In genomic region chr9:83239787-83240186, GRCh38 we compare ENCODE assay signal across 16 cellular contexts.
A peak's percentile ranks its signal among the peaks of the same experiment; 100 is the strongest.
DNase-seq lines count a peak whose midpoint lies in the region; ATAC-seq and TF ChIP-seq lines count a peak whose summit lies in the region.
"Had no signal": no experiment of that assay in that cellular context is flagged by ENCODE, and none has a peak within 500 bp of the region (broad histone marks: within the 10 kb centered on the region; RNA-seq: fewer than 3 reads in every experiment).

No MANE protein-coding gene starts in this region.

- H3K36me3 Mint-ChIP-seq in CD14-positive monocyte (peaks cover 7 to 18% of the 10 kb centered on the region in 2 donors), glutamatergic neuron (ENCODE audit: unreplicated experiment) (peaks cover 4% of the 10 kb centered on the region)

- peaks cover 0 to 6% (median 0%) of the 10 kb centered on the region in 7 donors for H3K9me3 Mint-ChIP-seq in CD14-positive monocyte
- H3K9me3 Mint-ChIP-seq in glutamatergic neuron (ENCODE audit: unreplicated experiment), result peaks cover 6% of the 10 kb centered on the region

- no peaks in the 10 kb centered on the region for H3K36me3 ChIP-seq in ACC112 (ENCODE audit: insufficient read depth, low read length)
- peaks cover 0 to 19% (median 2%) of the 10 kb centered on the region in 4 donors for H3K36me3 ChIP-seq in esophagus muscularis mucosa

- in situ Hi-C loops in astrocyte of the cerebellum (cut with HindIII; ENCODE audit: low sequenced_read_pairs), result no loop called here

- H3K4me3 Mint-ChIP-seq in CD14-positive monocyte (peak overlapping the region in 1 of 2 donors; percentile 67), glutamatergic neuron (ENCODE audit: unreplicated experiment) (peak overlapping the region; percentile 28)
- H3K4me3 Mint-ChIP-seq: B cell had no signal

- no peak for TF ChIP-seq EP300 in esophagus muscularis mucosa (IDR thresholded peaks at IDR 0.05)

- H3K27ac ChIP-seq in ACC112 (ENCODE audit: low read depth, low read length) (peak overlapping the region; percentile 15; the same call in 1 of the 2 replicates), esophagus muscularis mucosa (replicated peaks in 1 of 4) (no peak overlapping the region)

- H3K9me3 ChIP-seq in esophagus muscularis mucosa, result no peaks in the 10 kb centered on the region
- H3K9me3 ChIP-seq: SK-N-SH had no signal

- H3K4me1 Mint-ChIP-seq in CD14-positive monocyte (peaks cover 31% of the 10 kb centered on the region), glutamatergic neuron (ENCODE audit: low read depth, unreplicated experiment) (peaks cover 36% of the 10 kb centered on the region)
- H3K4me1 Mint-ChIP-seq: B cell had no signal

- no peak overlapping the region for H2AFZ ChIP-seq in ACC112 (ENCODE audit: low read length, unreplicated experiment)

- ATAC-seq in HG02885 (IDR thresholded peaks at IDR 0.05; ENCODE audit: poor library complexity, unreplicated experiment), result no peak

- H3K4me1 ChIP-seq in ACC112 (ENCODE audit: control insufficient read depth, insufficient read depth, low read length, unreplicated experiment) (peaks cover 12% of the 10 kb centered on the region), esophagus muscularis mucosa (peaks cover 0 to 13% (median 4%) of the 10 kb centered on the region in 4 donors)

- H3K4me3 ChIP-seq in ACC112 (ENCODE audit: low read depth, low read length), result no peak overlapping the region
- no peak overlapping the region for H3K4me3 ChIP-seq in astrocyte of the cerebellum (ENCODE audit: low read depth, low read length)
- no peak overlapping the region for H3K4me3 ChIP-seq in esophagus muscularis mucosa

- no peaks in the 10 kb centered on the region for H3K27me3 ChIP-seq in ACC112 (ENCODE audit: insufficient read depth, low read length)
- no peaks in the 10 kb centered on the region for H3K27me3 ChIP-seq in esophagus muscularis mucosa

- peak overlapping the region; percentile 73 to 92 (median 83) for H3K27ac Mint-ChIP-seq in CD14-positive monocyte
- H3K27ac Mint-ChIP-seq in glutamatergic neuron (ENCODE audit: unreplicated experiment), result peak overlapping the region; percentile 89
- H3K27ac Mint-ChIP-seq: B cell had no signal

- TF ChIP-seq POLR2A in esophagus muscularis mucosa (IDR thresholded peaks at IDR 0.05; ENCODE audit: low read depth), result no peak

- intact Hi-C loops in CD14-positive monocyte (cut with micrococcal nuclease) (no loop called here), esophagus muscularis mucosa (cut with DNase I) (loop anchor here (10.0 kb wide), 1 partner anchor 305 kb away; no protein-coding TSS in a partner anchor)

- peaks cover 0 to 3% (median 1%) of the 10 kb centered on the region in 3 donors for H3K27me3 Mint-ChIP-seq in CD14-positive monocyte (ENCODE audit: low read depth in 3 of 3)
- peaks cover 6% of the 10 kb centered on the region for H3K27me3 Mint-ChIP-seq in glutamatergic neuron (ENCODE audit: unreplicated experiment)
- H3K27me3 Mint-ChIP-seq: B cell had no signal

- no peaks in the 10 kb centered on the region for H3K79me2 ChIP-seq in ACC112 (ENCODE audit: control insufficient read depth, insufficient read depth, low read length, unreplicated experiment)

- no peak for TF ChIP-seq CTCF in CD14-positive monocyte (IDR thresholded peaks at IDR 0.05)
- TF ChIP-seq CTCF in astrocyte of the cerebellum (IDR thresholded peaks at IDR 0.05; ENCODE audit: low read depth, low read length, missing control alignments), result no peak
- no peak for TF ChIP-seq CTCF in glutamatergic neuron (IDR thresholded peaks at IDR 0.05; ENCODE audit: partially characterized antibody, unreplicated experiment)
- TF ChIP-seq CTCF in esophagus muscularis mucosa (IDR thresholded peaks at IDR 0.05), result no peak

- DNase-seq in CD14-positive monocyte (ENCODE audit: low spot score) (no peak), astrocyte of the cerebellum (ENCODE audit: low read depth) (peak; percentile 36), glutamatergic neuron (no peak), MV-4-11 (lab: John Stamatoyannopoulos, UW) (no peak), NCI-H748 (lab: John Stamatoyannopoulos, UW; ENCODE audit: unreplicated experiment) (no peak), esophagus muscularis mucosa (ENCODE audit: extremely low spot score) (no peak)
- DNase-seq: ACHN; H7; NCI-H1048; NCI-H146; NCI-H2227 treated with DMSO at 0.1 percent for 48 hours; NK-92 treated with Interleukin-12 subunit alpha and Interleukin-12 subunit beta, amount 100 ng/mL, for 24 hours; SK-N-SH had no signal
